In genomic region chrX:51496501-51497291, GRCh38 we compare ENCODE assay signal across 8 cellular contexts. TPM values are rescaled to one million over a fixed set of nuclear protein-coding genes. Genes with fewer than 3 reads are reported as not detected.
DNase-seq lines count a peak whose midpoint lies in the region; TF ChIP-seq lines count a peak whose summit lies in the region.

Gene NUDT11, minus strand, starts transcription at chrX:51496592. Its CDS starts 148 bp downstream, at chrX:51496444.

- H3K9ac ChIP-seq in neural progenitor cell, result no peak within 1 kb of the TSS

- peaks cover 10% of the 10 kb centered on the region for H3K9me3 Mint-ChIP-seq in neural progenitor cell

- no peaks in the 10 kb centered on the region for H3K36me3 Mint-ChIP-seq in neural progenitor cell

- H3K4me1 ChIP-seq in neural progenitor cell (peaks cover 9% of the 10 kb centered on the region), thyroid gland (no peaks in the 10 kb centered on the region)

- H3K27ac ChIP-seq in neural progenitor cell (no peak within 1 kb of the TSS), thyroid gland (no peak within 1 kb of the TSS)

- H3F3A ChIP-seq in neural progenitor cell (ENCODE audit: low read depth), result no peaks in the 10 kb centered on the region

- H3K4me1 Mint-ChIP-seq in neural progenitor cell, result peaks cover 9% of the 10 kb centered on the region

- H3K4me3 ChIP-seq in neural progenitor cell, result peak within 1 kb of the TSS; percentile 54
- H3K4me3 ChIP-seq in thyroid gland (replicated peaks in 1 of 3), result peak within 1 kb of the TSS in 1 of 3 donors; percentile 34

- H3K27ac Mint-ChIP-seq in neural progenitor cell, result peak within 1 kb of the TSS; percentile 55

- no peaks in the 10 kb centered on the region for H3K36me3 ChIP-seq in neural progenitor cell
- no peaks in the 10 kb centered on the region for H3K36me3 ChIP-seq in thyroid gland

- no peaks in the 10 kb centered on the region for H4K20me1 ChIP-seq in neural progenitor cell (ENCODE audit: low read depth)

- H3K4me3 Mint-ChIP-seq in neural progenitor cell, result peak within 1 kb of the TSS; percentile 92

- peaks cover 6% of the 10 kb centered on the region for H3K27me3 Mint-ChIP-seq in neural progenitor cell (ENCODE audit: insufficient read depth, low read depth)

- peak within 1 kb of the TSS; percentile 82 for H3K4me2 ChIP-seq in neural progenitor cell

- H2AFZ ChIP-seq in neural progenitor cell (replicated peaks), result peak within 1 kb of the TSS; percentile 84

- H3K27me3 ChIP-seq in neural progenitor cell (no peaks in the 10 kb centered on the region), thyroid gland (no peaks in the 10 kb centered on the region)

- H3K79me2 ChIP-seq in neural progenitor cell (ENCODE audit: low read depth), result peaks cover 37% of the 10 kb centered on the region

- no peaks in the 10 kb centered on the region for H3K9me3 ChIP-seq in neural progenitor cell (ENCODE audit: low read depth)
- H3K9me3 ChIP-seq in thyroid gland, result no peaks in the 10 kb centered on the region

- TF ChIP-seq POLR2A in thyroid gland (IDR thresholded peaks at IDR 0.05), result peak in 1 of 2 donors; percentile 6

- TF ChIP-seq CTCF in neural progenitor cell (IDR thresholded peaks at IDR 0.05) (no peak), thyroid gland (IDR thresholded peaks at IDR 0.05) (no peak)

- WGBS in thyroid gland, 2 donors, result 1 to 3% methylated on average over 7 to 14 of the region's 96 CpGs

- intact Hi-C loops in thyroid gland (cut with DNase I), result no loop called here

- DNase-seq in activated gamma-delta T cell treated with Interleukin-2 at 50 U/mL for 16 hours (peak; percentile 10), activated gamma-delta T cell (lab: John Stamatoyannopoulos, UW) (no peak), NCI-H446 treated with DMSO at 0.1 percent for 48 hours (lab: John Stamatoyannopoulos, UW) (peak; percentile 38), activated T-cell treated with anti-CD3 and anti-CD28 coated beads for 4 hours (peak; percentile 32), fibroblast of peridontal ligament (ENCODE audit: extremely low read depth) (peak; percentile 38), neural progenitor cell (ENCODE audit: low spot score) (peak; percentile 89), thyroid gland (peak; percentile 41 to 50), NK-92 (lab: John Stamatoyannopoulos, UW; ENCODE audit: unreplicated experiment) (no peak)

RNA-seq across cellular contexts. Expression of gene NUDT11, which starts in this region (rescaled TPM):
- total RNA-seq in neural progenitor cell (ENCODE audit: low replicate concordance), result 35.7 and 58.4 TPM in 2 replicates
- total RNA-seq in thyroid gland, result 1 to 10 TPM in 3 of 4 donors, under 1 TPM in 1; 0.29 to 1.7 (median 1.4) TPM

Comparison
In these comparisons a context has a peak if more than half of its experiments do, and no peak if none do; other contexts are left out.
1. RNA of gene NUDT11 (total RNA-seq): 35.7 to 58.4 TPM in neural progenitor cell; 0.29 to 1.7 TPM in thyroid gland; every median in the first group is over 10 times any median in the second.
2. DNase-seq: peak in activated gamma-delta T cell treated with Interleukin-2 at 50 U/mL for 16 hours (single experiment), NCI-H446 treated with DMSO at 0.1 percent for 48 hours (single experiment), activated T-cell treated with anti-CD3 and anti-CD28 coated beads for 4 hours (single experiment), fibroblast of peridontal ligament (single experiment), neural progenitor cell (single experiment) and thyroid gland (2 of 2); none in activated gamma-delta T cell (single experiment) and NK-92 (single experiment).